In the genomic region with DNA sequence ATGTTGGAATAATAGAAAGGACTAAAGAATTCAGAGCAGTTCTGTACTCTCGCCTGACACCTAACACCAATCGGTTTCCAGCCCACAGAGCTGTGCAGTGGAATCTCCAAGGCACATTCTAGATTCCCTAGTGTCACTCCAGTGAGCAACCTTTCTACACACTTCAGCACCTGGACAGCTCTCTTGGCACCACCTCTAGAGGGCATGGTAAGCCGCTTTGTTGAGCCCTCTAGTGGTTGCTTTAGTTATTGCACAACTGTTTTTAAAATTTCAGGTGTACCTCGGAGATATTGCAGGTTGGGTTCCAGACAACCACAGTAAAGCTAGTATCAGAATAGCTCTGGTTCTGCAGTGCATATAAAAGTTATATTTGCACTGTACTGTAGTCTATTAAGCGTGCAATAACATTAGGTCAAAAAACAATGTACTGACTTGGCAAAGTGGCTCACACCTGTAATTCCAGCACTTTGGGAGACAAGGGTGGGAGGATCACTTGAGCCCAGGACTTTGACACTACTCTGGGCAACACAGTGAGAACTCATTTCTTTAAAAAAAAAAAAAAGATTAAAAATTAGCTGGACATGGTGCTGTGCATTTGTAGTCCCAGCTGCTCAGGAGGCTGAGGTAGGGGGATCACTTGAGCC, we compare ENCODE assay signal across 1 cellular context.
TF ChIP-seq lines count a peak whose summit lies in the region.

No MANE protein-coding gene starts in this region.

TF ChIP-seq in HepG2, 621 proteins besides CTCF, POLR2A, EP300 and RAD21 (continued from another document and continues in another):
- TF ChIP-seq SOX5 (CRISPR knock-in tag; IDR thresholded peaks at IDR 0.05; ENCODE audit: borderline replicate concordance): peak; percentile 72; the same call in 1 of the 2 replicates
- TF ChIP-seq MXI1 (IDR thresholded peaks at IDR 0.05; ENCODE audit: borderline replicate concordance, low read depth, low read length): no peak
- TF ChIP-seq, protein P1, sequence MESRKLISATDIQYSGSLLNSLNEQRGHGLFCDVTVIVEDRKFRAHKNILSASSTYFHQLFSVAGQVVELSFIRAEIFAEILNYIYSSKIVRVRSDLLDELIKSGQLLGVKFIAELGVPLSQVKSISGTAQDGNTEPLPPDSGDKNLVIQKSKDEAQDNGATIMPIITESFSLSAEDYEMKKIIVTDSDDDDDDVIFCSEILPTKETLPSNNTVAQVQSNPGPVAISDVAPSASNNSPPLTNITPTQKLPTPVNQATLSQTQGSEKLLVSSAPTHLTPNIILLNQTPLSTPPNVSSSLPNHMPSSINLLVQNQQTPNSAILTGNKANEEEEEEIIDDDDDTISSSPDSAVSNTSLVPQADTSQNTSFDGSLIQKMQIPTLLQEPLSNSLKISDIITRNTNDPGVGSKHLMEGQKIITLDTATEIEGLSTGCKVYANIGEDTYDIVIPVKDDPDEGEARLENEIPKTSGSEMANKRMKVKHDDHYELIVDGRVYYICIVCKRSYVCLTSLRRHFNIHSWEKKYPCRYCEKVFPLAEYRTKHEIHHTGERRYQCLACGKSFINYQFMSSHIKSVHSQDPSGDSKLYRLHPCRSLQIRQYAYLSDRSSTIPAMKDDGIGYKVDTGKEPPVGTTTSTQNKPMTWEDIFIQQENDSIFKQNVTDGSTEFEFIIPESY (CRISPR knock-in tag; IDR thresholded peaks at IDR 0.05): peak; percentile 59; the same call in 1 of the 2 replicates
- peak; percentile 92 for TF ChIP-seq ZNF160 (CRISPR knock-in tag; IDR thresholded peaks at IDR 0.05)
- no peak for TF ChIP-seq NBN (conservative IDR thresholded peaks at IDR 0.05)
- TF ChIP-seq ZNF326 (CRISPR knock-in tag; IDR thresholded peaks at IDR 0.05; ENCODE audit: borderline replicate concordance): peak; percentile 28; the same call in 1 of the 2 replicates
- TF ChIP-seq HMGA1 (CRISPR knock-in tag; conservative IDR thresholded peaks at IDR 0.05): no peak
- TF ChIP-seq ZNF138 (CRISPR knock-in tag; IDR thresholded peaks at IDR 0.05; ENCODE audit: low read depth): no peak
- TF ChIP-seq ZNF572 (CRISPR knock-in tag; IDR thresholded peaks at IDR 0.05): no peak
- TF ChIP-seq, protein P2, sequence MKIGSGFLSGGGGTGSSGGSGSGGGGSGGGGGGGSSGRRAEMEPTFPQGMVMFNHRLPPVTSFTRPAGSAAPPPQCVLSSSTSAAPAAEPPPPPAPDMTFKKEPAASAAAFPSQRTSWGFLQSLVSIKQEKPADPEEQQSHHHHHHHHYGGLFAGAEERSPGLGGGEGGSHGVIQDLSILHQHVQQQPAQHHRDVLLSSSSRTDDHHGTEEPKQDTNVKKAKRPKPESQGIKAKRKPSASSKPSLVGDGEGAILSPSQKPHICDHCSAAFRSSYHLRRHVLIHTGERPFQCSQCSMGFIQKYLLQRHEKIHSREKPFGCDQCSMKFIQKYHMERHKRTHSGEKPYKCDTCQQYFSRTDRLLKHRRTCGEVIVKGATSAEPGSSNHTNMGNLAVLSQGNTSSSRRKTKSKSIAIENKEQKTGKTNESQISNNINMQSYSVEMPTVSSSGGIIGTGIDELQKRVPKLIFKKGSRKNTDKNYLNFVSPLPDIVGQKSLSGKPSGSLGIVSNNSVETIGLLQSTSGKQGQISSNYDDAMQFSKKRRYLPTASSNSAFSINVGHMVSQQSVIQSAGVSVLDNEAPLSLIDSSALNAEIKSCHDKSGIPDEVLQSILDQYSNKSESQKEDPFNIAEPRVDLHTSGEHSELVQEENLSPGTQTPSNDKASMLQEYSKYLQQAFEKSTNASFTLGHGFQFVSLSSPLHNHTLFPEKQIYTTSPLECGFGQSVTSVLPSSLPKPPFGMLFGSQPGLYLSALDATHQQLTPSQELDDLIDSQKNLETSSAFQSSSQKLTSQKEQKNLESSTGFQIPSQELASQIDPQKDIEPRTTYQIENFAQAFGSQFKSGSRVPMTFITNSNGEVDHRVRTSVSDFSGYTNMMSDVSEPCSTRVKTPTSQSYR (CRISPR knock-in tag; IDR thresholded peaks at IDR 0.05; ENCODE audit: borderline replicate concordance): peak; percentile 78
- TF ChIP-seq, protein P3, sequence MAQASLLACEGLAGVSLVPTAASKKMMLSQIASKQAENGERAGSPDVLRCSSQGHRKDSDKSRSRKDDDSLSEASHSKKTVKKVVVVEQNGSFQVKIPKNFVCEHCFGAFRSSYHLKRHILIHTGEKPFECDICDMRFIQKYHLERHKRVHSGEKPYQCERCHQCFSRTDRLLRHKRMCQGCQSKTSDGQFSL (CRISPR knock-in tag; IDR thresholded peaks at IDR 0.05): no peak
- TF ChIP-seq CHD4 (IDR thresholded peaks at IDR 0.05; ENCODE audit: borderline replicate concordance, low read length): no peak
- no peak for TF ChIP-seq ZNF549 (CRISPR knock-in tag; IDR thresholded peaks at IDR 0.05)
- TF ChIP-seq ZNF570 (CRISPR knock-in tag; IDR thresholded peaks at IDR 0.05; ENCODE audit: borderline replicate concordance): 0 out of 2 replicates have a peak, but pooled peaks have one; percentile 79
- TF ChIP-seq ZNF543 (CRISPR knock-in tag; IDR thresholded peaks at IDR 0.05): peak; percentile 74; the same call in 1 of the 2 replicates
- TF ChIP-seq, protein P4, sequence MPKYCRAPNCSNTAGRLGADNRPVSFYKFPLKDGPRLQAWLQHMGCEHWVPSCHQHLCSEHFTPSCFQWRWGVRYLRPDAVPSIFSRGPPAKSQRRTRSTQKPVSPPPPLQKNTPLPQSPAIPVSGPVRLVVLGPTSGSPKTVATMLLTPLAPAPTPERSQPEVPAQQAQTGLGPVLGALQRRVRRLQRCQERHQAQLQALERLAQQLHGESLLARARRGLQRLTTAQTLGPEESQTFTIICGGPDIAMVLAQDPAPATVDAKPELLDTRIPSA (CRISPR knock-in tag; IDR thresholded peaks at IDR 0.05; ENCODE audit: borderline replicate concordance): no peak
- TF ChIP-seq STAG1 (CRISPR knock-in tag; IDR thresholded peaks at IDR 0.05): peak; percentile 57
- TF ChIP-seq, protein P5, sequence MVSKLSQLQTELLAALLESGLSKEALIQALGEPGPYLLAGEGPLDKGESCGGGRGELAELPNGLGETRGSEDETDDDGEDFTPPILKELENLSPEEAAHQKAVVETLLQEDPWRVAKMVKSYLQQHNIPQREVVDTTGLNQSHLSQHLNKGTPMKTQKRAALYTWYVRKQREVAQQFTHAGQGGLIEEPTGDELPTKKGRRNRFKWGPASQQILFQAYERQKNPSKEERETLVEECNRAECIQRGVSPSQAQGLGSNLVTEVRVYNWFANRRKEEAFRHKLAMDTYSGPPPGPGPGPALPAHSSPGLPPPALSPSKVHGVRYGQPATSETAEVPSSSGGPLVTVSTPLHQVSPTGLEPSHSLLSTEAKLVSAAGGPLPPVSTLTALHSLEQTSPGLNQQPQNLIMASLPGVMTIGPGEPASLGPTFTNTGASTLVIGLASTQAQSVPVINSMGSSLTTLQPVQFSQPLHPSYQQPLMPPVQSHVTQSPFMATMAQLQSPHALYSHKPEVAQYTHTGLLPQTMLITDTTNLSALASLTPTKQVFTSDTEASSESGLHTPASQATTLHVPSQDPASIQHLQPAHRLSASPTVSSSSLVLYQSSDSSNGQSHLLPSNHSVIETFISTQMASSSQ (IDR thresholded peaks at IDR 0.05; ENCODE audit: low read depth): no peak
- TF ChIP-seq, protein P5 (CRISPR knock-in tag; IDR thresholded peaks at IDR 0.05; ENCODE audit: borderline replicate concordance): no peak
- TF ChIP-seq NFE2L1 (CRISPR knock-in tag; IDR thresholded peaks at IDR 0.05; ENCODE audit: borderline replicate concordance): no peak
- TF ChIP-seq STAT5B (CRISPR knock-in tag; IDR thresholded peaks at IDR 0.05): peak; percentile 98
- TF ChIP-seq, protein P6, sequence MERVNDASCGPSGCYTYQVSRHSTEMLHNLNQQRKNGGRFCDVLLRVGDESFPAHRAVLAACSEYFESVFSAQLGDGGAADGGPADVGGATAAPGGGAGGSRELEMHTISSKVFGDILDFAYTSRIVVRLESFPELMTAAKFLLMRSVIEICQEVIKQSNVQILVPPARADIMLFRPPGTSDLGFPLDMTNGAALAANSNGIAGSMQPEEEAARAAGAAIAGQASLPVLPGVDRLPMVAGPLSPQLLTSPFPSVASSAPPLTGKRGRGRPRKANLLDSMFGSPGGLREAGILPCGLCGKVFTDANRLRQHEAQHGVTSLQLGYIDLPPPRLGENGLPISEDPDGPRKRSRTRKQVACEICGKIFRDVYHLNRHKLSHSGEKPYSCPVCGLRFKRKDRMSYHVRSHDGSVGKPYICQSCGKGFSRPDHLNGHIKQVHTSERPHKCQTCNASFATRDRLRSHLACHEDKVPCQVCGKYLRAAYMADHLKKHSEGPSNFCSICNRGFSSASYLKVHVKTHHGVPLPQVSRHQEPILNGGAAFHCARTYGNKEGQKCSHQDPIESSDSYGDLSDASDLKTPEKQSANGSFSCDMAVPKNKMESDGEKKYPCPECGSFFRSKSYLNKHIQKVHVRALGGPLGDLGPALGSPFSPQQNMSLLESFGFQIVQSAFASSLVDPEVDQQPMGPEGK (CRISPR knock-in tag; IDR thresholded peaks at IDR 0.05): peak; percentile 67; the same call in 1 of the 2 replicates
- TF ChIP-seq CCAR2 (optimal IDR thresholded peaks at IDR 0.05; ENCODE audit: low read depth, low read length): no peak
- TF ChIP-seq AGO1 (IDR thresholded peaks at IDR 0.05; ENCODE audit: low read depth, low read length, poor library complexity, severe bottlenecking): no peak
- TF ChIP-seq PRPF4 (IDR thresholded peaks at IDR 0.05; ENCODE audit: low read depth, low read length, poor library complexity, severe bottlenecking): no peak
- no peak for TF ChIP-seq MZF1 (CRISPR knock-in tag; IDR thresholded peaks at IDR 0.05; ENCODE audit: borderline replicate concordance)
- no peak for TF ChIP-seq RNF2 (conservative IDR thresholded peaks at IDR 0.05; ENCODE audit: low read depth)
- TF ChIP-seq SSRP1 (CRISPR knock-in tag; IDR thresholded peaks at IDR 0.05): peak; percentile 79; the same call in 1 of the 2 replicates
- TF ChIP-seq SP140L (CRISPR knock-in tag; IDR thresholded peaks at IDR 0.05; ENCODE audit: borderline replicate concordance): peak; percentile 97; the same call in 1 of the 2 replicates
- no peak for TF ChIP-seq ZNF773 (CRISPR knock-in tag; IDR thresholded peaks at IDR 0.05; ENCODE audit: borderline replicate concordance)
- TF ChIP-seq ZNF431 (CRISPR knock-in tag; IDR thresholded peaks at IDR 0.05; ENCODE audit: borderline replicate concordance, low read depth): peak; percentile 80; the same call in 1 of the 2 replicates
- TF ChIP-seq, protein P7, sequence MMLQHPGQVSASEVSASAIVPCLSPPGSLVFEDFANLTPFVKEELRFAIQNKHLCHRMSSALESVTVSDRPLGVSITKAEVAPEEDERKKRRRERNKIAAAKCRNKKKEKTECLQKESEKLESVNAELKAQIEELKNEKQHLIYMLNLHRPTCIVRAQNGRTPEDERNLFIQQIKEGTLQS (CRISPR knock-in tag; IDR thresholded peaks at IDR 0.05): peak; percentile 66
- TF ChIP-seq PHF8 (CRISPR knock-in tag; IDR thresholded peaks at IDR 0.05): no peak
- peak; percentile 64; the same call in 1 of the 2 replicates for TF ChIP-seq ZNF446 (CRISPR knock-in tag; IDR thresholded peaks at IDR 0.05)
- peak; percentile 93 for TF ChIP-seq RFXANK (CRISPR knock-in tag; IDR thresholded peaks at IDR 0.05)
- no peak for TF ChIP-seq ZNF451 (CRISPR knock-in tag; IDR thresholded peaks at IDR 0.05)
- TF ChIP-seq, protein P8, sequence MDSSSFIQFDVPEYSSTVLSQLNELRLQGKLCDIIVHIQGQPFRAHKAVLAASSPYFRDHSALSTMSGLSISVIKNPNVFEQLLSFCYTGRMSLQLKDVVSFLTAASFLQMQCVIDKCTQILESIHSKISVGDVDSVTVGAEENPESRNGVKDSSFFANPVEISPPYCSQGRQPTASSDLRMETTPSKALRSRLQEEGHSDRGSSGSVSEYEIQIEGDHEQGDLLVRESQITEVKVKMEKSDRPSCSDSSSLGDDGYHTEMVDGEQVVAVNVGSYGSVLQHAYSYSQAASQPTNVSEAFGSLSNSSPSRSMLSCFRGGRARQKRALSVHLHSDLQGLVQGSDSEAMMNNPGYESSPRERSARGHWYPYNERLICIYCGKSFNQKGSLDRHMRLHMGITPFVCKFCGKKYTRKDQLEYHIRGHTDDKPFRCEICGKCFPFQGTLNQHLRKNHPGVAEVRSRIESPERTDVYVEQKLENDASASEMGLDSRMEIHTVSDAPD (CRISPR knock-in tag; IDR thresholded peaks at IDR 0.05): peak; percentile 72
- peak; percentile 99 for TF ChIP-seq SMAD3 (CRISPR knock-in tag; IDR thresholded peaks at IDR 0.05)
- TF ChIP-seq SIN3A (IDR thresholded peaks at IDR 0.05; ENCODE audit: borderline replicate concordance, low read depth, low read length): 0 out of 2 replicates have a peak, but pooled peaks have one; percentile 63
- TF ChIP-seq ZFP37 (CRISPR knock-in tag; IDR thresholded peaks at IDR 0.05; ENCODE audit: borderline replicate concordance): peak; percentile 97
- TF ChIP-seq SMAD9 (CRISPR knock-in tag; IDR thresholded peaks at IDR 0.05): peak; percentile 77; the same call in 1 of the 2 replicates
- peak; percentile 79 for TF ChIP-seq SMC3 (IDR thresholded peaks at IDR 0.05; ENCODE audit: low read length)
- peak; percentile 77; the same call in 1 of the 2 replicates for TF ChIP-seq ARNT2 (CRISPR knock-in tag; IDR thresholded peaks at IDR 0.05; ENCODE audit: low read depth)
- TF ChIP-seq KMT2B (CRISPR knock-in tag; IDR thresholded peaks at IDR 0.05): peak; percentile 84; the same call in 1 of the 2 replicates
- peak; percentile 34; the same call in 1 of the 2 replicates for TF ChIP-seq ZBTB7B (CRISPR knock-in tag; IDR thresholded peaks at IDR 0.05)
- TF ChIP-seq ZFP90 (CRISPR knock-in tag; IDR thresholded peaks at IDR 0.05; ENCODE audit: borderline replicate concordance): no peak
- TF ChIP-seq ATF7 (IDR thresholded peaks at IDR 0.05): no peak
- TF ChIP-seq ATF7 (CRISPR knock-in tag; IDR thresholded peaks at IDR 0.05): no peak
- no peak for TF ChIP-seq PHB2 (IDR thresholded peaks at IDR 0.05; ENCODE audit: partially characterized antibody)
- TF ChIP-seq ZNF768 (CRISPR knock-in tag; IDR thresholded peaks at IDR 0.05): no peak
- TF ChIP-seq ZNF550 (CRISPR knock-in tag; IDR thresholded peaks at IDR 0.05; ENCODE audit: borderline replicate concordance): no peak
- peak; percentile 95 for TF ChIP-seq ZNF441 (CRISPR knock-in tag; IDR thresholded peaks at IDR 0.05; ENCODE audit: borderline replicate concordance)
